Comparison of ENCODE assay signal across 23 cellular contexts in genomic region chr2:6982484-6982883, GRCh38.
DNase-seq lines count a peak whose midpoint lies in the region; ATAC-seq and TF ChIP-seq lines count a peak whose summit lies in the region.
"Had no signal": no experiment of that assay in that cellular context is flagged by ENCODE, and none has a peak within 500 bp of the region (broad histone marks: within the 10 kb centered on the region; RNA-seq: fewer than 3 reads in every experiment).

No MANE protein-coding gene starts in this region.

- H3K9me3 ChIP-seq in skeletal muscle tissue (ENCODE audit: control insufficient read depth in 3 of 3, low read length in 3 of 3), result no peaks in the 10 kb centered on the region
- H3K9me3 ChIP-seq: MG63, SJSA1 had no signal

- no peak for ATAC-seq in activated T-helper 17 cell treated with anti-CD3 and anti-CD28 coated beads, Interleukin-2, amount 50 U/mL, for 72 hours (replicated peaks)
- ATAC-seq in HG03469 (IDR thresholded peaks at IDR 0.05; ENCODE audit: unreplicated experiment), result no peak
- ATAC-seq: PC-3 had no signal

- peak overlapping the region in 1 of 3 donors; percentile 0 for H3K9ac ChIP-seq in skeletal muscle tissue (ENCODE audit: low read depth in 1 of 3, low read length in 3 of 3)
- H3K9ac ChIP-seq: GM23248 had no signal

- H3K4me3 Mint-ChIP-seq in activated T-helper 17 cell treated with anti-CD3 and anti-CD28 coated beads, Interleukin-2, amount 50 U/mL, for 72 hours, result no peak overlapping the region
- H3K4me3 Mint-ChIP-seq in mesothelial cell of epicardium, result no peak overlapping the region
- H3K4me3 Mint-ChIP-seq: CD4-positive, alpha-beta memory T cell had no signal

- H3K4me1 Mint-ChIP-seq in activated T-helper 17 cell treated with anti-CD3 and anti-CD28 coated beads, Interleukin-2, amount 50 U/mL, for 72 hours, result peaks cover 8% of the 10 kb centered on the region
- peaks cover 36% of the 10 kb centered on the region for H3K4me1 Mint-ChIP-seq in mesothelial cell of epicardium

- H3K36me3 ChIP-seq in skeletal muscle tissue (ENCODE audit: control insufficient read depth in 3 of 3, insufficient read depth in 3 of 3, low read length in 3 of 3), result no peaks in the 10 kb centered on the region
- H3K36me3 ChIP-seq: MG63, SJSA1 had no signal

- H3K9me3 Mint-ChIP-seq in activated T-helper 17 cell treated with anti-CD3 and anti-CD28 coated beads, Interleukin-2, amount 50 U/mL, for 72 hours, result no peaks in the 10 kb centered on the region
- H3K9me3 Mint-ChIP-seq in mesothelial cell of epicardium, result peaks cover 11% of the 10 kb centered on the region

- no peaks in the 10 kb centered on the region for H3K27me3 ChIP-seq in skeletal muscle tissue (ENCODE audit: control insufficient read depth in 3 of 3, insufficient read depth in 3 of 3, low read length in 3 of 3)
- H3K27me3 ChIP-seq: MG63, SJSA1 had no signal

- H3K36me3 Mint-ChIP-seq in activated T-helper 17 cell treated with anti-CD3 and anti-CD28 coated beads, Interleukin-2, amount 50 U/mL, for 72 hours (ENCODE audit: low read depth), result peaks cover 10% of the 10 kb centered on the region
- peaks cover 36% of the 10 kb centered on the region for H3K36me3 Mint-ChIP-seq in mesothelial cell of epicardium

- TF ChIP-seq CTCF in VCaP (conservative IDR thresholded peaks at IDR 0.05) (no peak), mesothelial cell of epicardium (IDR thresholded peaks at IDR 0.05; ENCODE audit: unreplicated experiment) (no peak)

- H3K27ac ChIP-seq in VCaP, result peak overlapping the region; percentile 52
- peak overlapping the region; percentile 28 for H3K27ac ChIP-seq in skeletal muscle tissue (ENCODE audit: low read depth, low read length)
- H3K27ac ChIP-seq: GM23248, SJSA1 had no signal

- no peaks in the 10 kb centered on the region for H3K27me3 Mint-ChIP-seq in activated T-helper 17 cell treated with anti-CD3 and anti-CD28 coated beads, Interleukin-2, amount 50 U/mL, for 72 hours
- no peaks in the 10 kb centered on the region for H3K27me3 Mint-ChIP-seq in mesothelial cell of epicardium (ENCODE audit: low read depth)
- H3K27me3 Mint-ChIP-seq: CD4-positive, alpha-beta memory T cell had no signal

- peak overlapping the region; percentile 5 for H3K27ac Mint-ChIP-seq in activated T-helper 17 cell treated with anti-CD3 and anti-CD28 coated beads, Interleukin-2, amount 50 U/mL, for 72 hours
- peak overlapping the region; percentile 62 for H3K27ac Mint-ChIP-seq in mesothelial cell of epicardium

- no peak for DNase-seq in mesothelial cell of epicardium (ENCODE audit: low spot score in 2 of 2, unreplicated experiment in 2 of 2)
- DNase-seq in activated effector memory CD4-positive, alpha-beta T cell treated with Interleukin-2 at 50 U/mL for 16 hours, result no peak
- DNase-seq in inferior parietal cortex (ENCODE audit: extremely low spot score), result no peak
- DNase-seq: CD4-positive, alpha-beta memory T cell; COR-L47; DMS53; GM23248; H7; IMR-90; KG1; MG63; NCI-H1694; NCI-H2029 treated with DMSO at 0.1 percent for 48 hours; NCI-H446 treated with DMSO at 0.1 percent for 48 hours; NCI-H526; NCI-H82; NK-92 treated with Interleukin-12 subunit alpha and Interleukin-12 subunit beta, amount 100 ng/mL, for 24 hours; PC-3 had no signal

- peaks cover 25 to 29% (median 29%) of the 10 kb centered on the region in 3 donors for H3K4me1 ChIP-seq in skeletal muscle tissue (ENCODE audit: control insufficient read depth in 3 of 3, insufficient read depth in 3 of 3, low read length in 3 of 3)
- H3K4me1 ChIP-seq: SJSA1 had no signal

- H3K4me3 ChIP-seq in skeletal muscle tissue (ENCODE audit: low read length in 3 of 3), result no peak overlapping the region
- H3K4me3 ChIP-seq: GM23248, MG63, SJSA1 had no signal
